In the genomic region with DNA sequence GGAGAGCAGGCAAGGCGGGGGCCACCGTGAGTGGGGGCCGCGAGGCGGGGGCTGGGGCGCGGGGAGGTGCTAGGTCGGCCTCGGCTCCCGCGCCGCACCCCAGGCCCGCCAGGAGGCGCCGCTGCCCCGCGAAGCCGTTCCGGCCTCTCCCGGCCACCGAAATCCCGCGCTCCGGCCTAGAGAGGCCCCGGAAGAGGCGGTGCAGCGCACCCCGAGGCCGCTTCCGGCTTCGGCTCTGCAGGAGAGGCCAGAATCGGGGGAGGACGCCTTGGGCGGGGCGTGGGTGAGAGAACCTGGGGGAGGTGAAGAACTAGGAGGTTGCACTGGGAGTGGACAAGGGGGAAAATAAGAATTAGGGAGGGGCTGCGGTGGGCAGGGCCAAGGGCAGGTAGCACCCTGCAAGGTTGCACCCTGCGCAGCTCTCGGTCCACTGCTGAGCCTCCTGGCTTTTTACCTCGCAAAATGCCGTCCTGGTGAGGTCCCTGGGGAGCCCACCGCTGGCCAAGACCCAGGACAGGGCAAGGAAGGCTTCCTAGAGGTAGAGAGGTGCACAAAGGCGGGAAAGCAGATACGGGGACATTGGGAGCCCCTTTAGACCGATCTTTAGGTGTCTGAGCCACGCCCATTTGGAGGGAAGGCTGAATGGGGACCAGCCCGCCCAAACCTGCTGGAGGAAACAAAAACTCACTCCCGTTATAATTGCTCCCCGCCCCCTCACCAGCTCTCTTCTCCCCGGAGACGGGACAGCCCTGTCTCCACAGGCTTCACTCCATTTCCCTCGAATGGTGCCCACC, we compare ENCODE assay signal across 8 cellular contexts. TPM values are rescaled to one million over a fixed set of nuclear protein-coding genes. Genes with fewer than 3 reads are reported as not detected.
A peak's percentile ranks its signal among the peaks of the same experiment; 100 is the strongest.
DNase-seq lines count a peak whose midpoint lies in the region; ATAC-seq and TF ChIP-seq lines count a peak whose summit lies in the region.

No MANE protein-coding gene starts in this region.

- no peaks in the 10 kb centered on the region for H3K9me3 ChIP-seq in right cardiac atrium (ENCODE audit: control insufficient read depth, low read length)
- no peaks in the 10 kb centered on the region for H3K9me3 ChIP-seq in aorta (ENCODE audit: control insufficient read depth, low read length)

- H3K9ac ChIP-seq in rectal smooth muscle tissue (ENCODE audit: low read length), result peak overlapping the region; percentile 94

- H3K36me3 Mint-ChIP-seq in T-cell, result no peaks in the 10 kb centered on the region

- WGBS in right cardiac atrium, result 1% methylated on average over 51 of the region's 51 CpGs
- 1 to 2% methylated on average over 30 to 51 of the region's 51 CpGs for WGBS in aorta, 2 donors

- no peaks in the 10 kb centered on the region for H3K9me3 Mint-ChIP-seq in T-cell

- H3K27me3 Mint-ChIP-seq in T-cell, result peaks cover 0 to 3% of the 10 kb centered on the region in 2 donors

- H3K36me3 ChIP-seq in rectal smooth muscle tissue (ENCODE audit: control insufficient read depth, insufficient read depth, low read length) (no peaks in the 10 kb centered on the region), aorta (ENCODE audit: control insufficient read depth in 1 of 2, insufficient read depth in 2 of 2, low read length in 1 of 2) (no peaks in the 10 kb centered on the region)

- DNase-seq in GM13977 (ENCODE audit: low spot score) (peak; percentile 95), NCI-H146 treated with DMSO at 0.1 percent for 48 hours (lab: John Stamatoyannopoulos, UW; ENCODE audit: unreplicated experiment) (peak; percentile 84), T-cell (peak; percentile 79 to 93 (median 86)), amniotic stem cell (lab: John Stamatoyannopoulos, UW) (peak; percentile 70), right cardiac atrium (peak; percentile 92 to 97 (median 97)), aorta (peak; percentile 95 to 97)

- peak; percentile 81 for ATAC-seq in HG02870 (IDR thresholded peaks at IDR 0.05; ENCODE audit: unreplicated experiment)
- ATAC-seq in T-cell (replicated peaks in 1 of 4), result peak; percentile 85 to 87 (median 87)
- peak; percentile 91 to 92 for ATAC-seq in right cardiac atrium
- peak; percentile 94 for ATAC-seq in aorta (ENCODE audit: low FRiP score)

- H3K27ac ChIP-seq in right cardiac atrium (ENCODE audit: low read length) (peak overlapping the region; percentile 54), rectal smooth muscle tissue (ENCODE audit: low read depth, low read length) (peak overlapping the region; percentile 43), aorta (ENCODE audit: low read depth in 1 of 2, low read length in 2 of 2) (peak overlapping the region in 1 of 2 donors; percentile 28)

- H3K27me3 ChIP-seq in right cardiac atrium (ENCODE audit: control insufficient read depth, insufficient read depth) (no peaks in the 10 kb centered on the region), rectal smooth muscle tissue (ENCODE audit: control insufficient read depth, insufficient read depth, low read length) (no peaks in the 10 kb centered on the region), aorta (ENCODE audit: control insufficient read depth in 1 of 2, insufficient read depth in 2 of 2, low read length in 1 of 2) (no peaks in the 10 kb centered on the region)

- H3K4me3 Mint-ChIP-seq in T-cell, result peak overlapping the region; percentile 89 to 93 (median 92)

- H3K4me1 ChIP-seq in right cardiac atrium (ENCODE audit: control insufficient read depth, insufficient read depth, low read length), result no peaks in the 10 kb centered on the region
- peaks cover 3% of the 10 kb centered on the region for H3K4me1 ChIP-seq in rectal smooth muscle tissue (ENCODE audit: control insufficient read depth, insufficient read depth, low read length)
- no peaks in the 10 kb centered on the region for H3K4me1 ChIP-seq in aorta (ENCODE audit: control insufficient read depth in 1 of 2, insufficient read depth in 2 of 2, low read length in 2 of 2)

- CTCF ChIA-PET in T-cell (lab: Charles Lee), result interaction anchor here (0.6 to 5.5 kb wide), 12 partner anchors 16 to 101 kb away, joined by 3 to 60 read pairs (median 4); a partner anchor contains a TSS

- intact Hi-C loops in right cardiac atrium (cut with DNase I), result loop anchor here (2.0 to 5.0 kb wide), 7 partner anchors 19 to 95 kb away; a partner anchor contains a TSS
- intact Hi-C loops in aorta (cut with DNase I), result loop anchor here (1.0 to 2.0 kb wide), 3 partner anchors 17 to 47 kb away; no protein-coding TSS in a partner anchor

- H3K4me1 Mint-ChIP-seq in T-cell, result peaks cover 19 to 29% (median 27%) of the 10 kb centered on the region in 3 donors

- H3K4me3 ChIP-seq in right cardiac atrium (ENCODE audit: low read length) (peak overlapping the region; percentile 49), rectal smooth muscle tissue (ENCODE audit: low read length) (peak overlapping the region; percentile 94), aorta (ENCODE audit: low read length in 2 of 2) (peak overlapping the region; percentile 19 to 56)

- POLR2A ChIA-PET in T-cell (lab: Charles Lee), result interaction anchor here in 1 of 2 donors (0.8 to 1.8 kb wide), 2 partner anchors 13 to 19 kb away, joined by 3 to 4 read pairs; no protein-coding TSS in a partner anchor

- TF ChIP-seq CTCF in GM13977 (IDR thresholded peaks at IDR 0.05; ENCODE audit: extremely low read depth, insufficient read depth, missing control alignments), result peak; percentile 91

- in situ Hi-C loops in GM13977 (cut with MboI; ENCODE audit: low pct_unique_long_range_greater_than_20kb, low sequenced_read_pairs, unreplicated experiment), result loop anchor here (10.0 kb wide), 1 partner anchor 47 kb away; a partner anchor contains a TSS

- H3K27ac Mint-ChIP-seq in T-cell, result peak overlapping the region; percentile 84 to 88

RNA-seq across cellular contexts. Expression of a gene that starts 8.4 kb away (rescaled TPM):
- total RNA-seq in T-cell (100 to 1,000 TPM; 257 to 313 (median 287) TPM), right cardiac atrium (100 to 1,000 TPM; 129 to 149 (median 148) TPM), aorta (100 to 1,000 TPM; 301 to 356 TPM)
- polyA plus RNA-seq in right cardiac atrium (122 TPM), aorta (100 to 1,000 TPM; 174 to 217 TPM)

RNA-seq across cellular contexts. Expression of a gene that starts 22.5 kb away (rescaled TPM):
- under 1 TPM in 4 of 5 donors, not detected in 1; 0.29 to 0.98 (median 0.44) TPM for total RNA-seq in T-cell
- total RNA-seq in right cardiac atrium, result 10 to 100 TPM in 1 of 4 donors, 1 to 10 TPM in 3; 5.0 to 10.4 (median 8.9) TPM
- polyA plus RNA-seq in right cardiac atrium, result 5.4 TPM
- total RNA-seq in aorta, result 1 to 10 TPM in 1 of 2 donors, under 1 TPM in 1; 0.19 to 1.4 TPM
- under 1 TPM in 1 of 2 donors, not detected in 1; 0.56 TPM for polyA plus RNA-seq in aorta

RNA-seq across cellular contexts. Expression of a gene that starts 36.2 kb away (rescaled TPM):
- total RNA-seq in T-cell (under 1 TPM in 1 of 5 donors, not detected in 4; 0.28 TPM), right cardiac atrium (not detected), aorta (not detected)
- polyA plus RNA-seq in right cardiac atrium (not detected), aorta (not detected)

RNA-seq across cellular contexts. Expression of a gene that starts 41.4 kb away (rescaled TPM):
- total RNA-seq in T-cell (1 to 10 TPM in 3 of 5 donors, under 1 TPM in 2; 0.33 to 2.5 (median 1.5) TPM), right cardiac atrium (10 to 100 TPM; 19.2 to 33.9 (median 29.3) TPM), aorta (10 to 100 TPM; 26.0 to 57.4 TPM)
- polyA plus RNA-seq in right cardiac atrium (35.7 TPM), aorta (10 to 100 TPM; 23.3 to 69.5 TPM)

RNA-seq across cellular contexts. Expression of a gene that starts 51.3 kb away (rescaled TPM):
- total RNA-seq in T-cell (not detected), right cardiac atrium (10 to 100 TPM in 2 of 4 donors, 1 to 10 TPM in 2; 1.4 to 15.7 (median 8.0) TPM), aorta (under 1 TPM in 1 of 2 donors, not detected in 1; 0.51 TPM)
- polyA plus RNA-seq in right cardiac atrium (14.6 TPM), aorta (1 to 10 TPM in 1 of 2 donors, not detected in 1; 1.3 TPM)

Comparison
In these comparisons a context has a peak if more than half of its experiments do, and no peak if none do; other contexts are left out.
1. H3K4me3 ChIP-seq: peak in every context shown above with its lines; median percentile 94 in rectal smooth muscle tissue; 49 in right cardiac atrium; 38 in aorta.